In genomic region chr6:137514418-137514817, GRCh38 we compare ENCODE assay signal across 38 cellular contexts. TPM values are rescaled to one million over a fixed set of nuclear protein-coding genes. Genes with fewer than 3 reads are reported as not detected.
"Had no signal": no experiment of that assay in that cellular context is flagged by ENCODE, and none has a peak within 500 bp of the region (broad histone marks: within the 10 kb centered on the region; RNA-seq: fewer than 3 reads in every experiment).

No MANE protein-coding gene starts in this region.

- H3K36me3 ChIP-seq: MG63 had no signal

- DNase-seq: Karpas-422, Kasumi-1, MG63, MM.1S, MV-4-11, NCI-H1048, NCI-H1092, NCI-H1092 treated with DMSO at 0.1 percent for 48 hours, NCI-H1105, NCI-H1105 treated with DMSO at 0.1 percent for 48 hours, NCI-H1417, NCI-H1417 treated with DMSO at 0.1 percent for 48 hours, NCI-H1436, NCI-H1436 treated with DMSO at 0.1 percent for 48 hours, NCI-H146, NCI-H1694, NCI-H1694 treated with DMSO at 0.1 percent for 48 hours, NCI-H187, NCI-H187 treated with DMSO at 0.1 percent for 48 hours, NCI-H1930, NCI-H2029, NCI-H2029 treated with DMSO at 0.1 percent for 48 hours, NCI-H2081, NCI-H2081 treated with DMSO at 0.1 percent for 48 hours, NCI-H2107, NCI-H2171, NCI-H2171 treated with DMSO at 0.1 percent for 48 hours, NCI-H2227 treated with DMSO at 0.1 percent for 48 hours, NCI-H226, NCI-H345, NCI-H446, NCI-H446 treated with DMSO at 0.1 percent for 48 hours, NCI-H510A, NCI-H510A treated with DMSO at 0.1 percent for 48 hours, NCI-H524 had no signal

- H3K4me3 ChIP-seq: MG63 had no signal

RNA-seq across cellular contexts. Expression of gene OLIG3, which starts 20.2 kb away (rescaled TPM):
- total RNA-seq: LHCN-M2, M059J, MCF 10A had no signal
